ENCODE assay signal across 8 cellular contexts in the genomic region with DNA sequence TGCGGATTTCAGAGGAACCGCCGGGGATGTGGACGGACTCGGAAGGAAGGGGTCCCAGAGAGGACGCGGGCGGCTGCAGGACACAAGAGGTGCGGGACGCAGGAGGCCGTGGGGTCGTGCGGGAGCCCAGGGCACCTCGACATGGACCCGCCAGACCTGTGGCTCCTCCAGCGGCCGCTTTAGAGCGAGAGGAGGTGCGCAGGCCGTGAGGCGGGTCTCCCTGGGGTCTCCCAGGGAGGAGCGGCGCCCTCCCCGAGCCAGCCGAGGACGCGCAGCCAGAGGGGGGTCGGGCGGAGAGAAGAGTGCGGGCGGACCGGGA. TPM values are rescaled to one million over a fixed set of nuclear protein-coding genes. Genes with fewer than 3 reads are reported as not detected.
DNase-seq lines count a peak whose midpoint lies in the region; ATAC-seq, FAIRE-seq and TF ChIP-seq lines count a peak whose summit lies in the region.

No MANE protein-coding gene starts in this region.

- 1% methylated on average over 12 of the region's 32 CpGs for WGBS in right lobe of liver (ENCODE audit: insufficient coverage, low coverage, low lambda C conversion rate, missing lambda C conversion rate)

- no peak for FAIRE-seq in astrocyte (lab: Jason Lieb, UNC)

- H2AFZ ChIP-seq in astrocyte (ENCODE audit: low read depth, low read length): peak overlapping the region; percentile 76

- peaks cover 15% of the 10 kb centered on the region for H3K4me1 Mint-ChIP-seq in astrocyte (ENCODE audit: low read depth, unreplicated experiment)
- peaks cover 11% of the 10 kb centered on the region for H3K4me1 Mint-ChIP-seq in type B pancreatic cell (ENCODE audit: unreplicated experiment)

- H3K27ac Mint-ChIP-seq in astrocyte (ENCODE audit: unreplicated experiment) (peak overlapping the region; percentile 87), type B pancreatic cell (peak overlapping the region; percentile 92)

- DNase-seq in DMS53 (lab: John Stamatoyannopoulos, UW) (peak; percentile 67), DMS53 treated with DMSO at 0.1 percent for 48 hours (lab: John Stamatoyannopoulos, UW; ENCODE audit: unreplicated experiment) (no peak), astrocyte (ENCODE audit: low read depth) (no peak), right lobe of liver (peak in 1 of 3 donors; percentile 72), type B pancreatic cell (ENCODE audit: extremely low spot score, unreplicated experiment) (no peak), NCI-H510A treated with DMSO at 0.1 percent for 48 hours (lab: John Stamatoyannopoulos, UW) (no peak), SKM-1 treated with dmso at 0.1 percent for 144 hours (lab: John Stamatoyannopoulos, UW; ENCODE audit: unreplicated experiment) (no peak)

- H4K20me1 ChIP-seq in astrocyte (ENCODE audit: insufficient read depth, low read length): no peaks in the 10 kb centered on the region

- H3K36me3 ChIP-seq in astrocyte (ENCODE audit: insufficient read depth, low read length): no peaks in the 10 kb centered on the region
- no peaks in the 10 kb centered on the region for H3K36me3 ChIP-seq in right lobe of liver

- H3K27me3 ChIP-seq in astrocyte (ENCODE audit: insufficient read depth, low read length): no peaks in the 10 kb centered on the region
- H3K27me3 ChIP-seq in right lobe of liver: no peaks in the 10 kb centered on the region

- H3K9ac ChIP-seq in astrocyte (ENCODE audit: low read length): peak overlapping the region; percentile 88

- H3K9me3 Mint-ChIP-seq in astrocyte (ENCODE audit: unreplicated experiment) (no peaks in the 10 kb centered on the region), type B pancreatic cell (no peaks in the 10 kb centered on the region)

- H3K36me3 Mint-ChIP-seq in astrocyte (ENCODE audit: low read depth, unreplicated experiment): peaks cover 3% of the 10 kb centered on the region
- H3K36me3 Mint-ChIP-seq in type B pancreatic cell: no peaks in the 10 kb centered on the region

- ATAC-seq in HG03520 (IDR thresholded peaks at IDR 0.05; ENCODE audit: unreplicated experiment) (peak; percentile 11), right lobe of liver (no peak)

- intact Hi-C loops in right lobe of liver (cut with DNase I): no loop called here

- H3K9me3 ChIP-seq in astrocyte (ENCODE audit: insufficient read depth, low read depth, low read length): no peaks in the 10 kb centered on the region
- no peaks in the 10 kb centered on the region for H3K9me3 ChIP-seq in right lobe of liver

- no peaks in the 10 kb centered on the region for H3K79me2 ChIP-seq in astrocyte (ENCODE audit: insufficient read depth, low read length)

- peak overlapping the region; percentile 52 for H3K27ac ChIP-seq in astrocyte (ENCODE audit: low read depth, low read length)
- peak overlapping the region; percentile 63 to 82 (median 77) for H3K27ac ChIP-seq in right lobe of liver

- no peak for TF ChIP-seq POLR2A in right lobe of liver (IDR thresholded peaks at IDR 0.05)

- no peak for TF ChIP-seq CTCF in astrocyte (IDR thresholded peaks at IDR 0.05; ENCODE audit: insufficient read depth, low read depth, low read length)
- TF ChIP-seq CTCF in right lobe of liver (IDR thresholded peaks at IDR 0.05): no peak
- no peak for TF ChIP-seq CTCF in type B pancreatic cell (conservative IDR thresholded peaks at IDR 0.05)

- peaks cover 16% of the 10 kb centered on the region for H3K4me1 ChIP-seq in astrocyte (ENCODE audit: insufficient read depth, low read length)
- H3K4me1 ChIP-seq in right lobe of liver: peaks cover 0 to 10% (median 0%) of the 10 kb centered on the region in 4 donors

- H3K4me3 Mint-ChIP-seq in astrocyte (ENCODE audit: unreplicated experiment) (peak overlapping the region; percentile 95), type B pancreatic cell (peak overlapping the region; percentile 98)

- H3K4me3 ChIP-seq in astrocyte (ENCODE audit: insufficient read depth, low read depth, low read length) (peak overlapping the region; percentile 87), right lobe of liver (peak overlapping the region; percentile 68 to 78 (median 75))

- peak overlapping the region; percentile 100 for H3K4me2 ChIP-seq in astrocyte (ENCODE audit: low read length)

- H3K27me3 Mint-ChIP-seq in astrocyte (ENCODE audit: low read depth, unreplicated experiment): no peaks in the 10 kb centered on the region
- no peaks in the 10 kb centered on the region for H3K27me3 Mint-ChIP-seq in type B pancreatic cell

RNA-seq across cellular contexts. Expression of a gene that starts 6.8 kb away (rescaled TPM):
- total RNA-seq in astrocyte (53.4 and 58.9 TPM in 2 replicates), right lobe of liver (10 to 100 TPM in 5 of 6 experiments, 1 to 10 TPM in 1; 9.3 to 19.8 (median 15.1) TPM), type B pancreatic cell (ENCODE audit: low replicate concordance) (17.8 and 28.6 TPM in 2 replicates)

RNA-seq across cellular contexts. Expression of a gene that starts 21.9 kb away (rescaled TPM):
- total RNA-seq in astrocyte (36.5 and 40.7 TPM in 2 replicates), right lobe of liver (10 to 100 TPM in 2 of 6 experiments, 1 to 10 TPM in 4; 3.6 to 18.9 (median 5.6) TPM), type B pancreatic cell (ENCODE audit: low replicate concordance) (43.1 and 45.9 TPM in 2 replicates)

RNA-seq across cellular contexts. Expression of a gene that starts 46.9 kb away (rescaled TPM):
- total RNA-seq in astrocyte (0.58 and 1.5 TPM in 2 replicates), right lobe of liver (1 to 10 TPM in 2 of 6 experiments, under 1 TPM in 3, not detected in 1; 0.18 to 2.1 (median 0.84) TPM), type B pancreatic cell (ENCODE audit: low replicate concordance) (42.5 and 56.8 TPM in 2 replicates)

RNA-seq across cellular contexts. Expression of a gene that starts 59.2 kb away (rescaled TPM):
- total RNA-seq in astrocyte (7.5 and 8.0 TPM in 2 replicates), right lobe of liver (not detected), type B pancreatic cell (ENCODE audit: low replicate concordance) (4.5 and 7.7 TPM in 2 replicates)

Comparison
In these comparisons a context has a peak if more than half of its experiments do, and no peak if none do; other contexts are left out.
1. RNA of a gene that starts 46.9 kb away (total RNA-seq): 42.5 to 56.8 TPM in type B pancreatic cell; 0.58 to 1.5 TPM in astrocyte and 0.18 to 2.1 TPM in right lobe of liver; every median in the first group is over 10 times any median in the second.